8 cellular contexts compared by ENCODE assay signal in the genomic region with DNA sequence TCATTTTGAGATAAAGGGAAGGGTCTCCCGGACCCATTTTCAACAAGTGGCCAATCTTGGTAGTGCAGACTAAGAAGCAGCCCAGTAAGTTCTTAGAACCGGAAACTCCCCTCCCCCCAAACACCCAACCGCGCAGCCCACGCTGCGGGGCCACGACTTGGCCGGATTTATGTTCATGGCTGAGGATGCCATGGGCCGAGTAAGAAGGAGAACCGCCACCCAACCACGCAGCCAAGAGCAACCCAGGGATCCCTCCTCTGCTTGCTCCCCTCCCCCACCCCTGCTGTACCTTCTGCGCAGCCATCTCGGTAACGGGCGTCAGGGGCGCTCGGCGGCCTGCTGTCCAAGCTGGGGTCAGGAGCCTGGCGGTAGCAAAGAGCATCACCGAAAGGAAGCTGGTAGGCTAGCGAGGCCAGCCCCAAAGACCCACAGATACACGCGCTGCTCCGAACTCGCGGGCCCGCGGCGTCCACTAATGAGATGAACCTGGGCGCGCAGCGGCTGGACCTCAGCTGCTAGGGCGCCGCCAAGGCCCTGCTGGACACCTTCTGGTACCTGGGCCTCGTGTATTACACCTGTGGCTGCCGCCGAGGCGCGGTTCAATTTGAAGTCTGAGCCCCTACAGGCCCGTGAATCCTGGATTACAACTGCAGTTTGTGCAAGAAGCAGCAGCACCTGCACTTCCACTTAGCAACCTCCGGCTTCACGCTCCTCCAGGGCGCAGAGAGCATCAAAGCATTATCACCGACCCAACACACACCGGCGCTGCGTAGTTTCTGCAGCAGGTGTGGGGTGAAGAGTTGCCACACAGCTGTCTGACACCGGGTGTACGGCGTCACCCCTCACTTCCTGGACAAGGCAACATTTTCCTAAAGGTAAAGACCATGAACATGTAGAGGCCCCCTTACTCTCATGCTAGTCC.
DNase-seq lines count a peak whose midpoint lies in the region; ATAC-seq and FAIRE-seq lines count a peak whose summit lies in the region.

No MANE protein-coding gene starts in this region.

- H3K9me3 ChIP-seq in mononuclear cell (ENCODE audit: low read depth, low read length), result no peaks in the 10 kb centered on the region

- peak overlapping the region; percentile 44 for H3K4me3 ChIP-seq in mononuclear cell (ENCODE audit: low read length)

- DNase-seq in activated CD4-positive, CD25-positive, alpha-beta regulatory T cell treated with anti-CD3 and anti-CD28 coated beads, Interleukin-2, amount 50 U/mL, for 72 hours, result peak; percentile 55
- DNase-seq in cerebellum (ENCODE audit: low spot score), result peak; percentile 27
- peak; percentile 15 to 34 for DNase-seq in stimulated activated CD8-positive, alpha-beta memory T cell treated with anti-CD3 and anti-CD28 coated beads, Interleukin-7, amount 100 ng/mL, for 4 hours (ENCODE audit: low read depth in 2 of 2)
- no peak for DNase-seq in GM19239 (ENCODE audit: insufficient read length, low spot score)
- no peak for DNase-seq in SW 1271 (lab: John Stamatoyannopoulos, UW)

- FAIRE-seq in GM19239 (lab: Jason Lieb, UNC), result no peak

- ATAC-seq in GM21717 (IDR thresholded peaks at IDR 0.05; ENCODE audit: unreplicated experiment) (peak; percentile 79), GM18867 (IDR thresholded peaks at IDR 0.05; ENCODE audit: unreplicated experiment) (no peak)

- H3K4me1 ChIP-seq in mononuclear cell (ENCODE audit: insufficient read depth, low read length), result no peaks in the 10 kb centered on the region

- H3K27me3 ChIP-seq in mononuclear cell (ENCODE audit: insufficient read depth, low read length), result no peaks in the 10 kb centered on the region

Comparison
In these comparisons a context has a peak if more than half of its experiments do, and no peak if none do; other contexts are left out.
1. DNase-seq: peak in activated CD4-positive, CD25-positive, alpha-beta regulatory T cell treated with anti-CD3 and anti-CD28 coated beads, Interleukin-2, amount 50 U/mL, for 72 hours (single experiment), cerebellum (single experiment) and stimulated activated CD8-positive, alpha-beta memory T cell treated with anti-CD3 and anti-CD28 coated beads, Interleukin-7, amount 100 ng/mL, for 4 hours (2 of 2); none in GM19239 (single experiment) and SW 1271 (0 of 2).